ENCODE assay signal across 12 cellular contexts in genomic region chrX:21972046-21972445, GRCh38. TPM values are rescaled to one million over a fixed set of nuclear protein-coding genes. Genes with fewer than 3 reads are reported as not detected.
A peak's percentile ranks its signal among the peaks of the same experiment; 100 is the strongest.
DNase-seq lines count a peak whose midpoint lies in the region; ATAC-seq and TF ChIP-seq lines count a peak whose summit lies in the region.
"Had no signal": no experiment of that assay in that cellular context is flagged by ENCODE, and none has a peak within 500 bp of the region (broad histone marks: within the 10 kb centered on the region; RNA-seq: fewer than 3 reads in every experiment).

No MANE protein-coding gene starts in this region.

- peaks cover 45% of the 10 kb centered on the region for H3K36me3 Mint-ChIP-seq in stimulated activated naive CD8-positive, alpha-beta T cell treated with anti-CD3 and anti-CD28 coated beads, Interleukin-15, Interleukin-2, amounts not matched to agents 100 ng/mL and 50 ng/mL, for 24 hours (ENCODE audit: low read depth)
- H3K36me3 Mint-ChIP-seq in activated T-helper 2 cell treated with anti-CD3 and anti-CD28 coated beads, Interferon-gamma antibody, Interleukin-2, Interleukin-4, amounts not matched to agents 10 μg/mL and 5 μg/mL and 100 μg/mL, durations not matched to agents 14 hours and 24 hours and 36 hours (ENCODE audit: low read depth) = peaks cover 58% of the 10 kb centered on the region
- H3K36me3 Mint-ChIP-seq in type B pancreatic cell = peaks cover 47% of the 10 kb centered on the region

- intact Hi-C loops in activated T-helper 2 cell treated with anti-CD3 and anti-CD28 coated beads, Interferon-gamma antibody, Interleukin-2, Interleukin-4, amounts not matched to agents 10 μg/mL and 5 μg/mL and 100 μg/mL, durations not matched to agents 14 hours and 24 hours and 36 hours (cut with micrococcal nuclease) = loop anchor here (5.0 kb wide), 1 partner anchor 45 kb away; no protein-coding TSS in a partner anchor
- intact Hi-C loops in left colon (cut with DNase I, micrococcal nuclease) = no loop called here

- TF ChIP-seq CTCF in type B pancreatic cell (conservative IDR thresholded peaks at IDR 0.05) = no peak

- peaks cover 37% of the 10 kb centered on the region for H3K4me1 Mint-ChIP-seq in stimulated activated naive CD8-positive, alpha-beta T cell treated with anti-CD3 and anti-CD28 coated beads, Interleukin-15, Interleukin-2, amounts not matched to agents 100 ng/mL and 50 ng/mL, for 24 hours (ENCODE audit: low read depth)
- peaks cover 35% of the 10 kb centered on the region for H3K4me1 Mint-ChIP-seq in activated T-helper 2 cell treated with anti-CD3 and anti-CD28 coated beads, Interferon-gamma antibody, Interleukin-2, Interleukin-4, amounts not matched to agents 10 μg/mL and 5 μg/mL and 100 μg/mL, durations not matched to agents 14 hours and 24 hours and 36 hours (ENCODE audit: low read depth)
- peaks cover 15% of the 10 kb centered on the region for H3K4me1 Mint-ChIP-seq in type B pancreatic cell (ENCODE audit: unreplicated experiment)

- peak overlapping the region; percentile 79 for H3K27ac Mint-ChIP-seq in stimulated activated naive CD8-positive, alpha-beta T cell treated with anti-CD3 and anti-CD28 coated beads, Interleukin-15, Interleukin-2, amounts not matched to agents 100 ng/mL and 50 ng/mL, for 24 hours
- peak overlapping the region; percentile 82 for H3K27ac Mint-ChIP-seq in activated T-helper 2 cell treated with anti-CD3 and anti-CD28 coated beads, Interferon-gamma antibody, Interleukin-2, Interleukin-4, amounts not matched to agents 10 μg/mL and 5 μg/mL and 100 μg/mL, durations not matched to agents 14 hours and 24 hours and 36 hours
- H3K27ac Mint-ChIP-seq in type B pancreatic cell = peak overlapping the region; percentile 95

- H3K27me3 Mint-ChIP-seq in stimulated activated naive CD8-positive, alpha-beta T cell treated with anti-CD3 and anti-CD28 coated beads, Interleukin-15, Interleukin-2, amounts not matched to agents 100 ng/mL and 50 ng/mL, for 24 hours = no peaks in the 10 kb centered on the region
- no peaks in the 10 kb centered on the region for H3K27me3 Mint-ChIP-seq in activated T-helper 2 cell treated with anti-CD3 and anti-CD28 coated beads, Interferon-gamma antibody, Interleukin-2, Interleukin-4, amounts not matched to agents 10 μg/mL and 5 μg/mL and 100 μg/mL, durations not matched to agents 14 hours and 24 hours and 36 hours (ENCODE audit: low read depth)
- H3K27me3 Mint-ChIP-seq in type B pancreatic cell = no peaks in the 10 kb centered on the region

- no peak for ATAC-seq in stimulated activated naive CD8-positive, alpha-beta T cell treated with anti-CD3 and anti-CD28 coated beads, Interleukin-15, Interleukin-2, amounts not matched to agents 100 U/mL and 50 U/mL, for 24 hours
- ATAC-seq in left colon = peak; percentile 66

- no peaks in the 10 kb centered on the region for H3K9me3 Mint-ChIP-seq in stimulated activated naive CD8-positive, alpha-beta T cell treated with anti-CD3 and anti-CD28 coated beads, Interleukin-15, Interleukin-2, amounts not matched to agents 100 ng/mL and 50 ng/mL, for 24 hours
- no peaks in the 10 kb centered on the region for H3K9me3 Mint-ChIP-seq in activated T-helper 2 cell treated with anti-CD3 and anti-CD28 coated beads, Interferon-gamma antibody, Interleukin-2, Interleukin-4, amounts not matched to agents 10 μg/mL and 5 μg/mL and 100 μg/mL, durations not matched to agents 14 hours and 24 hours and 36 hours
- no peaks in the 10 kb centered on the region for H3K9me3 Mint-ChIP-seq in type B pancreatic cell
- H3K9me3 Mint-ChIP-seq: stimulated activated naive B cell treated with anti-CD40 and anti-IgM and Interleukin-4, amounts not matched to agents 10 μg/mL and 1 μg/mL and 100 μg/mL, for 72 hours had no signal

- DNase-seq in stimulated activated naive CD8-positive, alpha-beta T cell treated with anti-CD3 and anti-CD28 coated beads, Interleukin-15, Interleukin-2, amounts not matched to agents 100 U/mL and 50 U/mL, for 24 hours = no peak
- DNase-seq in activated T-helper 2 cell treated with anti-CD3 and anti-CD28 coated beads, Interferon-gamma antibody, Interleukin-2, Interleukin-4, amounts not matched to agents 10 μg/mL and 5 μg/mL and 100 μg/mL, durations not matched to agents 14 hours and 24 hours and 36 hours (ENCODE audit: low spot score) = no peak
- DNase-seq in left colon (no peak), type B pancreatic cell (ENCODE audit: extremely low spot score, unreplicated experiment) (no peak), LoVo (ENCODE audit: low spot score) (no peak), NCI-H2171 treated with DMSO at 0.1 percent for 48 hours (lab: John Stamatoyannopoulos, UW) (no peak), anterior cingulate cortex (lab: John Stamatoyannopoulos, UW) (no peak)
- DNase-seq: BE2C; head of caudate nucleus; NCI-H2107; stimulated activated naive B cell treated with anti-CD40 and anti-IgM and Interleukin-4, amounts not matched to agents 10 μg/mL and 1 μg/mL and 100 μg/mL, for 72 hours had no signal

- H3K4me3 Mint-ChIP-seq in stimulated activated naive CD8-positive, alpha-beta T cell treated with anti-CD3 and anti-CD28 coated beads, Interleukin-15, Interleukin-2, amounts not matched to agents 100 ng/mL and 50 ng/mL, for 24 hours = no peak overlapping the region
- H3K4me3 Mint-ChIP-seq in activated T-helper 2 cell treated with anti-CD3 and anti-CD28 coated beads, Interferon-gamma antibody, Interleukin-2, Interleukin-4, amounts not matched to agents 10 μg/mL and 5 μg/mL and 100 μg/mL, durations not matched to agents 14 hours and 24 hours and 36 hours (ENCODE audit: low read depth) = no peak overlapping the region
- H3K4me3 Mint-ChIP-seq in type B pancreatic cell = no peak overlapping the region
- H3K4me3 Mint-ChIP-seq: stimulated activated naive B cell treated with anti-CD40 and anti-IgM and Interleukin-4, amounts not matched to agents 10 μg/mL and 1 μg/mL and 100 μg/mL, for 72 hours had no signal

RNA-seq across cellular contexts. Expression of gene SMS, which starts 31.5 kb away (rescaled TPM):
- 143 TPM in 2 replicates for total RNA-seq in activated T-helper 2 cell treated with anti-CD3 and anti-CD28 coated beads, Interferon-gamma antibody, Interleukin-2, Interleukin-4, amounts not matched to agents 10 μg/mL and 5 μg/mL and 100 μg/mL, durations not matched to agents 14 hours and 24 hours and 36 hours
- 10 to 100 TPM; 55.4 to 56.3 TPM for total RNA-seq in left colon
- total RNA-seq in type B pancreatic cell (ENCODE audit: low replicate concordance) = 138 and 277 TPM in 2 replicates
